ENCODE assay signal across 26 cellular contexts in the genomic region with DNA sequence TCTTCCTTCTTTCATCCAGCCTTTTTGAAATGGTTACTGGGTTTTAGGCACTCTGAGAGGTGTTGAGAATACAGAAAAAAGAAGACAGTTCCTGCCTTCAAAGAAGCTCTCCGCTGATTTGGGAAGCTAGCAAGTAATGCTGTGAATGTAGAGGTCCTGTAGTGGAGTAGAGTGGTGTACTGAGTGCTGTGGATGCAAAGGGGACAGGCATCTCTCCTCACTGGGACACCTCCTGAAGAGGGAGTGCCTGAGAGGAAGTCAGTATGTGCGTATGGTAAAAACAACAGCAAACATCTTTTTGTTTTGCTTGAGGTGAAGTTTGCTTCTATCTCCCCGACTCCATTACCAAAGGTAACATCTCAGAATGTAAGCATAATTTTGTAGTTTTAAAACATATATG.
"Had no signal": no experiment of that assay in that cellular context is flagged by ENCODE, and none has a peak within 500 bp of the region (broad histone marks: within the 10 kb centered on the region; RNA-seq: fewer than 3 reads in every experiment).

No MANE protein-coding gene starts in this region.

- H3K4me1 Mint-ChIP-seq: endodermal cell had no signal

- H3K4me3 Mint-ChIP-seq: dendritic cell treated with granulocyte-macrophage colony-stimulating factor and Interleukin-4, amounts not matched to agents 40 ng/mL and 50 ng/mL, for 4 days; effector memory CD8-positive, alpha-beta T cell; endodermal cell; naive thymus-derived CD4-positive, alpha-beta T cell had no signal

- FAIRE-seq: endometrium, islet of Langerhans, keratinocyte had no signal

- H3K4me3 ChIP-seq: esophagus squamous epithelium, gastrocnemius medialis, heart right ventricle, left lung, lower lobe of right lung had no signal

- DNase-seq: cortex of kidney; effector CD8-positive, alpha-beta T cell; effector memory CD8-positive, alpha-beta T cell; endodermal cell; erythroblast; esophagus squamous epithelium; foreskin fibroblast; foreskin melanocyte; gastrocnemius medialis; glutamatergic neuron; head of caudate nucleus; heart right ventricle; hippocampal formation; left cardiac atrium; left lung; left ventricle myocardium superior; lower lobe of right lung; mesendoderm; midbrain; naive thymus-derived CD4-positive, alpha-beta T cell had no signal

- H3K27me3 Mint-ChIP-seq: dendritic cell treated with granulocyte-macrophage colony-stimulating factor and Interleukin-4, amounts not matched to agents 40 ng/mL and 50 ng/mL, for 4 days; effector memory CD8-positive, alpha-beta T cell; naive thymus-derived CD4-positive, alpha-beta T cell had no signal

- H3K27ac ChIP-seq: epithelial cell of prostate, esophagus squamous epithelium, gastrocnemius medialis, heart right ventricle, left lung, lower lobe of right lung had no signal

- ATAC-seq: effector memory CD8-positive, alpha-beta T cell; esophagus mucosa; gastrocnemius medialis; heart right ventricle; left cardiac atrium; left lung; left ventricle myocardium superior; lower lobe of right lung; naive thymus-derived CD4-positive, alpha-beta T cell had no signal

- H3K9me3 Mint-ChIP-seq: dendritic cell treated with granulocyte-macrophage colony-stimulating factor and Interleukin-4, amounts not matched to agents 40 ng/mL and 50 ng/mL, for 4 days; effector memory CD8-positive, alpha-beta T cell; endodermal cell; naive thymus-derived CD4-positive, alpha-beta T cell had no signal

- H3K4me1 ChIP-seq: esophagus squamous epithelium, left lung, lower lobe of right lung had no signal

- H3K27ac Mint-ChIP-seq: dendritic cell treated with granulocyte-macrophage colony-stimulating factor and Interleukin-4, amounts not matched to agents 40 ng/mL and 50 ng/mL, for 4 days; effector memory CD8-positive, alpha-beta T cell; endodermal cell had no signal

- H3K27me3 ChIP-seq: esophagus squamous epithelium, gastrocnemius medialis, heart right ventricle, left lung had no signal

- H3K9me3 ChIP-seq: esophagus squamous epithelium, gastrocnemius medialis, heart right ventricle, left lung, lower lobe of right lung had no signal
